ENCODE assay signal across 8 cellular contexts in genomic region chr16:67184453-67185002, GRCh38.
DNase-seq lines count a peak whose midpoint lies in the region; ATAC-seq and TF ChIP-seq lines count a peak whose summit lies in the region.

No MANE protein-coding gene starts in this region.

- H3K27me3 ChIP-seq in MM.1S (replicated peaks; ENCODE audit: insufficient read depth, low read length) (peaks cover 13% of the 10 kb centered on the region), muscle layer of duodenum (ENCODE audit: low read depth, low read length) (no peaks in the 10 kb centered on the region)

- H3K79me2 ChIP-seq in MM.1S (ENCODE audit: low read length): peaks cover 17% of the 10 kb centered on the region

- peak; percentile 67 for DNase-seq in NCI-H146 (lab: John Stamatoyannopoulos, UW)
- DNase-seq in NCI-H146 treated with DMSO at 0.1 percent for 48 hours (lab: John Stamatoyannopoulos, UW; ENCODE audit: unreplicated experiment): no peak
- peak; percentile 36 for DNase-seq in MM.1S
- no peak for DNase-seq in coronary artery (ENCODE audit: low spot score)
- DNase-seq in SW480 (ENCODE audit: low spot score): no peak
- no peak for DNase-seq in stimulated activated CD4-positive, alpha-beta T cell treated with anti-CD3 and anti-CD28 coated beads, Interleukin-2, amount 100 ng/mL, for 48 hours

- H3K4me1 ChIP-seq in MM.1S (ENCODE audit: low read length): peaks cover 16% of the 10 kb centered on the region
- peaks cover 9 to 32% of the 10 kb centered on the region in 2 donors for H3K4me1 ChIP-seq in muscle layer of duodenum (ENCODE audit: control insufficient read depth in 1 of 2, insufficient read depth in 2 of 2, low read length in 2 of 2)

- peak overlapping the region; percentile 83 for H3K4me3 ChIP-seq in MM.1S (ENCODE audit: low read length)
- H3K4me3 ChIP-seq in coronary artery: peak overlapping the region; percentile 97
- peak overlapping the region; percentile 53 to 85 for H3K4me3 ChIP-seq in muscle layer of duodenum (ENCODE audit: low read depth in 1 of 2, low read length in 2 of 2)

- peak overlapping the region; percentile 78; the same call in 1 of the 2 replicates for H3K27ac ChIP-seq in MM.1S (ENCODE audit: low read length)
- peak overlapping the region; percentile 94 to 99 for H3K27ac ChIP-seq in coronary artery
- no peak overlapping the region for H3K27ac ChIP-seq in muscle layer of duodenum (ENCODE audit: low read length)

- H3K9me3 ChIP-seq in MM.1S (replicated peaks; ENCODE audit: insufficient read depth, low read length): no peaks in the 10 kb centered on the region
- no peaks in the 10 kb centered on the region for H3K9me3 ChIP-seq in muscle layer of duodenum (ENCODE audit: control insufficient read depth in 1 of 2, low read length in 2 of 2)

- no peaks in the 10 kb centered on the region for H4K20me1 ChIP-seq in MM.1S (ENCODE audit: insufficient read depth, low read length)

- no peaks in the 10 kb centered on the region for H3K36me3 ChIP-seq in MM.1S (replicated peaks; ENCODE audit: insufficient read depth, low read length)
- H3K36me3 ChIP-seq in muscle layer of duodenum (ENCODE audit: control insufficient read depth in 1 of 2, insufficient read depth in 2 of 2, low read length in 2 of 2): no peaks in the 10 kb centered on the region

- ATAC-seq in GM21381 (IDR thresholded peaks at IDR 0.05; ENCODE audit: unreplicated experiment): no peak

- no peak for TF ChIP-seq CTCF in MM.1S (IDR thresholded peaks at IDR 0.05; ENCODE audit: low read length)
- no peak for TF ChIP-seq CTCF in coronary artery (IDR thresholded peaks at IDR 0.05)

- peak overlapping the region; percentile 87 for H3K4me2 ChIP-seq in MM.1S (ENCODE audit: low read depth, low read length)

- H3K9me2 ChIP-seq in MM.1S (replicated peaks; ENCODE audit: insufficient read depth, low read length): no peaks in the 10 kb centered on the region

- peak overlapping the region; percentile 87; the same call in 1 of the 2 replicates for H3K9ac ChIP-seq in MM.1S (ENCODE audit: low read length)

- peak overlapping the region; percentile 74 for H2AFZ ChIP-seq in MM.1S (ENCODE audit: low read length)

- peaks cover 9% of the 10 kb centered on the region; the same call in 1 of the 2 replicates for H3F3A ChIP-seq in MM.1S (ENCODE audit: insufficient read depth, low read length)

Comparison
In these comparisons a context has a peak if more than half of its experiments do, and no peak if none do; other contexts are left out.
1. DNase-seq: peak in NCI-H146 (single experiment) and MM.1S (single experiment); none in NCI-H146 treated with DMSO at 0.1 percent for 48 hours (single experiment), coronary artery (single experiment), SW480 (single experiment) and stimulated activated CD4-positive, alpha-beta T cell treated with anti-CD3 and anti-CD28 coated beads, Interleukin-2, amount 100 ng/mL, for 48 hours (0 of 2).
2. Peak in every context shown above with its lines, with median percentiles within 50 percentile points of each other: H3K4me3 ChIP-seq.